In genomic region chr17:4583206-4583605, GRCh38 we compare ENCODE assay signal across 24 cellular contexts. TPM values are rescaled to one million over a fixed set of nuclear protein-coding genes. Genes with fewer than 3 reads are reported as not detected.
DNase-seq lines count a peak whose midpoint lies in the region; ATAC-seq and TF ChIP-seq lines count a peak whose summit lies in the region.
"Had no signal": no experiment of that assay in that cellular context is flagged by ENCODE, and none has a peak within 500 bp of the region (broad histone marks: within the 10 kb centered on the region; RNA-seq: fewer than 3 reads in every experiment).

No MANE protein-coding gene starts in this region.

- peak overlapping the region in 3 of 4 donors; percentile 28 to 87 (median 36) for H3K4me3 Mint-ChIP-seq in CD4-positive, CD25-positive, alpha-beta regulatory T cell

- no peak overlapping the region for H3K4me3 ChIP-seq in CD4-positive, CD25-positive, alpha-beta regulatory T cell (ENCODE audit: low read depth, low read length)
- H3K4me3 ChIP-seq in HCT116 (replicated peaks in 1 of 2; ENCODE audit: low read depth in 1 of 2, low read length in 2 of 2) (no peak overlapping the region), hepatocyte (no peak overlapping the region), trophoblast cell (ENCODE audit: low read depth, low read length) (no peak overlapping the region), tibial nerve (no peak overlapping the region)

- TF ChIP-seq RAD21 in HCT116 (IDR thresholded peaks at IDR 0.05; ENCODE audit: low read depth), result no peak

- H4K8ac ChIP-seq in trophoblast cell (ENCODE audit: low read depth, low read length), result no peak overlapping the region

- no peak overlapping the region for H3K4ac ChIP-seq in trophoblast cell (ENCODE audit: low read depth, low read length)

- H3K4me2 ChIP-seq in HCT116 (ENCODE audit: low read length) (peak overlapping the region; percentile 98), hepatocyte (peak overlapping the region; percentile 84), trophoblast cell (ENCODE audit: low read length) (no peak overlapping the region)

- no peaks in the 10 kb centered on the region for H3K9me3 ChIP-seq in CD4-positive, CD25-positive, alpha-beta regulatory T cell (ENCODE audit: control insufficient read depth in 2 of 2, low read length in 2 of 2)
- H3K9me3 ChIP-seq in HCT116 (ENCODE audit: control insufficient read depth in 1 of 2, insufficient read depth in 1 of 2, low read depth in 1 of 2, low read length in 2 of 2) (no peaks in the 10 kb centered on the region), hepatocyte (ENCODE audit: low read depth) (no peaks in the 10 kb centered on the region), trophoblast cell (ENCODE audit: insufficient read depth, low read depth, low read length) (peaks cover 1% of the 10 kb centered on the region), tibial nerve (no peaks in the 10 kb centered on the region)
- H3K9me3 ChIP-seq: esophagus muscularis mucosa, suprapubic skin had no signal

- H3K27ac ChIP-seq in CD4-positive, CD25-positive, alpha-beta regulatory T cell (ENCODE audit: insufficient read depth, low read length, poor library complexity, severe bottlenecking), result no peak overlapping the region
- no peak overlapping the region for H3K27ac ChIP-seq in HCT116 (ENCODE audit: low read depth, low read length)
- H3K27ac ChIP-seq in hepatocyte, result peak overlapping the region; percentile 89
- no peak overlapping the region for H3K27ac ChIP-seq in trophoblast cell (ENCODE audit: low read depth, low read length)
- no peak overlapping the region for H3K27ac ChIP-seq in tibial nerve
- H3K27ac ChIP-seq: suprapubic skin had no signal

- TF ChIP-seq EP300 in tibial nerve (IDR thresholded peaks at IDR 0.05), result no peak

- no peak overlapping the region for H2AK5ac ChIP-seq in trophoblast cell (ENCODE audit: low read length)

- H4K12ac ChIP-seq in trophoblast cell (ENCODE audit: low read depth, low read length), result no peak overlapping the region

- no peak for TF ChIP-seq CTCF in HCT116 (IDR thresholded peaks at IDR 0.05 in 2 of 3, conservative IDR thresholded peaks at IDR 0.05 in 1 of 3; ENCODE audit: borderline replicate concordance in 1 of 3, insufficient read depth in 1 of 3, low read depth in 2 of 3, low read length in 2 of 3)
- no peak for TF ChIP-seq CTCF in hepatocyte (IDR thresholded peaks at IDR 0.05; ENCODE audit: poor library complexity)
- TF ChIP-seq CTCF in GM10248 (IDR thresholded peaks at IDR 0.05; ENCODE audit: control extremely low read depth, extremely low read depth, low read depth, missing control alignments), result no peak
- no peak for TF ChIP-seq CTCF in tibial nerve (IDR thresholded peaks at IDR 0.05)

- intact Hi-C loops in HCT116 (cut with micrococcal nuclease), result no loop called here

- RAD21 ChIA-PET in HCT116 (lab: Charles Lee; ENCODE audit: low non-redundant PET in 1 of 2, low total read pairs in 2 of 2, uncharacterized antibody in 2 of 2, unreplicated experiment in 2 of 2), result no interaction called here

- BruUV-seq in HCT116 (replicated peaks; lab: Mats Ljungman, UMichigan), result no TSS peak

- H2AFZ ChIP-seq in HCT116 (ENCODE audit: low read depth, low read length, poor library complexity, severe bottlenecking) (no peak overlapping the region), hepatocyte (no peak overlapping the region), trophoblast cell (ENCODE audit: insufficient read depth, low read length, poor library complexity) (no peak overlapping the region)

- no peaks in the 10 kb centered on the region for H3K79me2 ChIP-seq in HCT116 (ENCODE audit: insufficient read depth, low read length)
- H3K79me2 ChIP-seq in hepatocyte, result peaks cover 49% of the 10 kb centered on the region
- H3K79me2 ChIP-seq in trophoblast cell (ENCODE audit: control insufficient read depth, insufficient read depth, low read length, poor library complexity), result peaks cover 31% of the 10 kb centered on the region

- POLR2A ChIA-PET in HCT116 (lab: Charles Lee), result no interaction called here
- POLR2A ChIA-PET in GM10248 (lab: Yijun Ruan, JAX), result no interaction called here

- H2BK5ac ChIP-seq in trophoblast cell (ENCODE audit: low read depth, low read length, poor library complexity), result no peak overlapping the region

- peaks cover 32% of the 10 kb centered on the region for H3K27me3 Mint-ChIP-seq in CD4-positive, CD25-positive, alpha-beta regulatory T cell

- 91% methylated on average over 3 of the region's 3 CpGs for WGBS in hepatocyte (ENCODE audit: low lambda C conversion rate, missing lambda C conversion rate)
- no CpG with 5 or more reads among the region's 3 CpGs for WGBS in trophoblast cell (ENCODE audit: extremely low coverage, insufficient coverage, insufficient read length)
- WGBS in tibial nerve, 2 donors, result 69 to 77% methylated on average over 3 of the region's 3 CpGs

- no peak for DNase-seq in CD4-positive, CD25-positive, alpha-beta regulatory T cell
- DNase-seq in HCT116 (ENCODE audit: low read depth, low spot score) (no peak), hepatocyte (ENCODE audit: low spot score) (no peak), trophoblast cell (no peak), NCI-H1105 (lab: John Stamatoyannopoulos, UW) (no peak), cortex of kidney (lab: John Stamatoyannopoulos, UW) (no peak), GM10248 (ENCODE audit: extremely low spot score) (no peak), tibial nerve (ENCODE audit: low spot score in 2 of 2) (no peak)
- DNase-seq: activated CD4-positive, CD25-positive, alpha-beta regulatory T cell treated with anti-CD3 and anti-CD28 coated beads, Interleukin-2, amount 50 U/mL, for 72 hours; activated T-cell treated with anti-CD3 and anti-CD28 coated beads, Interleukin-2, amount 50 U/mL, for 4 hours; cerebellar nuclear complex; DMS79 treated with DMSO at 0.1 percent for 48 hours; effector CD8-positive, alpha-beta T cell; Karpas-422; NCI-H187; NCI-H226 had no signal

- H3K27ac Mint-ChIP-seq in CD4-positive, CD25-positive, alpha-beta regulatory T cell, result no peak overlapping the region

- H3K36me3 ChIP-seq in CD4-positive, CD25-positive, alpha-beta regulatory T cell (ENCODE audit: control insufficient read depth, insufficient read depth, low read length), result no peaks in the 10 kb centered on the region
- H3K36me3 ChIP-seq in HCT116 (ENCODE audit: control insufficient read depth in 1 of 2, insufficient read depth in 2 of 2, low read length in 2 of 2), result no peaks in the 10 kb centered on the region
- H3K36me3 ChIP-seq in hepatocyte (replicated peaks; ENCODE audit: insufficient read depth, low read depth), result no peaks in the 10 kb centered on the region
- H3K36me3 ChIP-seq in trophoblast cell (ENCODE audit: control insufficient read depth in 1 of 2, insufficient read depth in 2 of 2, low read length in 2 of 2), result no peaks in the 10 kb centered on the region
- no peaks in the 10 kb centered on the region for H3K36me3 ChIP-seq in tibial nerve
- H3K36me3 ChIP-seq: esophagus muscularis mucosa, suprapubic skin had no signal

- no peaks in the 10 kb centered on the region for H3K36me3 Mint-ChIP-seq in CD4-positive, CD25-positive, alpha-beta regulatory T cell

- H3K4me1 Mint-ChIP-seq in CD4-positive, CD25-positive, alpha-beta regulatory T cell, result peaks cover 0 to 5% (median 2%) of the 10 kb centered on the region in 4 donors

- no peak overlapping the region for H3K9ac ChIP-seq in HCT116 (ENCODE audit: low read length)
- H3K9ac ChIP-seq in trophoblast cell (ENCODE audit: low read length), result no peak overlapping the region

- no peak overlapping the region for H3K14ac ChIP-seq in trophoblast cell (ENCODE audit: low read length)

- peaks cover 31% of the 10 kb centered on the region for H3K79me1 ChIP-seq in trophoblast cell (ENCODE audit: low read length)

- H2BK120ac ChIP-seq in trophoblast cell (ENCODE audit: insufficient read depth, low read length, poor library complexity), result no peak overlapping the region

- CTCF ChIA-PET in HCT116 (lab: Charles Lee), result interaction anchor here (2.0 kb wide), 1 partner anchor 16 kb away, joined by 19 read pairs; no protein-coding TSS in a partner anchor
- CTCF ChIA-PET in GM10248 (lab: Yijun Ruan, JAX), result interaction anchor here (1.3 to 1.9 kb wide), 2 partner anchors 16 to 18 kb away, joined by 6 to 7 read pairs; no protein-coding TSS in a partner anchor

- H3K23ac ChIP-seq in trophoblast cell (ENCODE audit: low read length), result no peak overlapping the region

- H2BK12ac ChIP-seq in trophoblast cell (ENCODE audit: low read length), result no peak overlapping the region

- TF ChIP-seq POLR2A in HCT116 (IDR thresholded peaks at IDR 0.05; ENCODE audit: borderline replicate concordance, extremely low read depth, insufficient read depth, insufficient read length) (no peak), tibial nerve (IDR thresholded peaks at IDR 0.05) (no peak)

- no peaks in the 10 kb centered on the region for H3K9me3 Mint-ChIP-seq in CD4-positive, CD25-positive, alpha-beta regulatory T cell
- H3K9me3 Mint-ChIP-seq: activated T-cell treated with anti-CD3 and anti-CD28 coated beads, Interleukin-2, amount 50 U/mL, for 4 hours had no signal

- peaks cover 6% of the 10 kb centered on the region for H3K4me1 ChIP-seq in CD4-positive, CD25-positive, alpha-beta regulatory T cell (ENCODE audit: control insufficient read depth, insufficient read depth, low read length, poor library complexity, severe bottlenecking)
- H3K4me1 ChIP-seq in HCT116 (ENCODE audit: control insufficient read depth in 1 of 2, insufficient read depth in 2 of 2, low read length in 2 of 2), result peaks cover 5 to 23% of the 10 kb centered on the region in 2 experiments; a peak in 3 of 4 replicates
- H3K4me1 ChIP-seq in hepatocyte (ENCODE audit: insufficient read depth), result peaks cover 40% of the 10 kb centered on the region
- peaks cover 32 to 51% of the 10 kb centered on the region in 2 experiments for H3K4me1 ChIP-seq in trophoblast cell (ENCODE audit: control insufficient read depth in 1 of 2, insufficient read depth in 2 of 2, low read length in 2 of 2)
- peaks cover 0 to 15% (median 6%) of the 10 kb centered on the region in 4 donors for H3K4me1 ChIP-seq in tibial nerve

- H4K91ac ChIP-seq in trophoblast cell (ENCODE audit: low read depth, low read length), result peak overlapping the region; percentile 2

- peaks cover 2% of the 10 kb centered on the region for H3K27me3 ChIP-seq in CD4-positive, CD25-positive, alpha-beta regulatory T cell (ENCODE audit: control insufficient read depth, insufficient read depth, low read length)
- peaks cover 5% of the 10 kb centered on the region; the same call in 1 of the 2 replicates for H3K27me3 ChIP-seq in HCT116 (ENCODE audit: insufficient read depth, low read length)
- H3K27me3 ChIP-seq in hepatocyte, result no peaks in the 10 kb centered on the region
- no peaks in the 10 kb centered on the region for H3K27me3 ChIP-seq in trophoblast cell (ENCODE audit: insufficient read depth, low read length)
- H3K27me3 ChIP-seq in tibial nerve, result peaks cover 0 to 53% of the 10 kb centered on the region in 2 donors

- H3K18ac ChIP-seq in trophoblast cell (ENCODE audit: low read length), result no peak overlapping the region

- no peak for ATAC-seq in CD4-positive, CD25-positive, alpha-beta regulatory T cell (ENCODE audit: low read depth in 2 of 2)
- ATAC-seq in HCT116, result no peak

- H4K20me1 ChIP-seq in HCT116 (ENCODE audit: insufficient read depth) (no peaks in the 10 kb centered on the region), hepatocyte (ENCODE audit: insufficient read depth, poor library complexity, severe bottlenecking) (peaks cover 3% of the 10 kb centered on the region)

- H3K9me2 ChIP-seq in HCT116 (ENCODE audit: insufficient read depth) (no peaks in the 10 kb centered on the region), hepatocyte (replicated peaks; ENCODE audit: insufficient read depth) (no peaks in the 10 kb centered on the region)

RNA-seq across cellular contexts. Expression of gene SMTNL2, which starts 1.1 kb away (rescaled TPM):
- total RNA-seq in CD4-positive, CD25-positive, alpha-beta regulatory T cell, result not detected
- not detected for polyA plus RNA-seq in CD4-positive, CD25-positive, alpha-beta regulatory T cell
- 2.3 TPM for total RNA-seq in HCT116 (2021; ENCODE audit: unreplicated experiment)
- 1.2 and 1.7 TPM in 2 replicates for polyA plus RNA-seq in HCT116 (2012)
- 41.5 and 56.8 TPM in 2 replicates for total RNA-seq in hepatocyte
- 106 TPM in 2 replicates for polyA plus RNA-seq in hepatocyte
- polyA plus RNA-seq in trophoblast cell (2013), result 71.8 and 77.6 TPM in 2 replicates
- 1 to 10 TPM; 1.5 to 8.2 (median 4.4) TPM for total RNA-seq in tibial nerve
- total RNA-seq: activated T-cell treated with anti-CD3 and anti-CD28 coated beads, Interleukin-2, amount 50 U/mL, for 4 hours; lung microvascular endothelial cell; OCI-LY7 had no signal
- polyA plus RNA-seq: aorta had no signal

RNA-seq across cellular contexts. Expression of gene GGT6, which starts 22.8 kb away (rescaled TPM):
- not detected for total RNA-seq in CD4-positive, CD25-positive, alpha-beta regulatory T cell
- polyA plus RNA-seq in CD4-positive, CD25-positive, alpha-beta regulatory T cell, result not detected
- total RNA-seq in HCT116 (2021; ENCODE audit: unreplicated experiment), result 0.10 TPM
- polyA plus RNA-seq in HCT116 (2012), result 0.03 TPM in 1 of 2 replicates, not detected in the other
- total RNA-seq in hepatocyte, result 0.32 TPM in 1 of 2 replicates, not detected in the other
- not detected in 2 replicates for polyA plus RNA-seq in hepatocyte
- not detected in 2 replicates for polyA plus RNA-seq in trophoblast cell (2013)
- not detected for total RNA-seq in tibial nerve
- total RNA-seq: activated T-cell treated with anti-CD3 and anti-CD28 coated beads, Interleukin-2, amount 50 U/mL, for 4 hours; aorta; esophagus muscularis mucosa; frontal cortex; lung microvascular endothelial cell; OCI-LY7; osteocyte; sciatic nerve had no signal

RNA-seq across cellular contexts. Expression of gene MYBBP1A, which starts 28.0 kb away (rescaled TPM):
- 59.3 TPM for total RNA-seq in CD4-positive, CD25-positive, alpha-beta regulatory T cell
- polyA plus RNA-seq in CD4-positive, CD25-positive, alpha-beta regulatory T cell, result 10 to 100 TPM in 2 of 4 donors, 1 to 10 TPM in 2; 7.7 to 13.6 (median 10.7) TPM
- 130 TPM for total RNA-seq in HCT116 (2021; ENCODE audit: unreplicated experiment)
- polyA plus RNA-seq in HCT116 (2012), result 64.6 and 68.0 TPM in 2 replicates
- total RNA-seq in hepatocyte, result 17.9 and 23.7 TPM in 2 replicates
- polyA plus RNA-seq in hepatocyte, result 44.1 and 46.5 TPM in 2 replicates
- 12.1 and 12.4 TPM in 2 replicates for polyA plus RNA-seq in trophoblast cell (2013)
- 100 to 1,000 TPM in 1 of 4 donors, 10 to 100 TPM in 3; 53.8 to 119 (median 54.4) TPM for total RNA-seq in tibial nerve

RNA-seq across cellular contexts. Expression of gene ALOX15, which starts 58.3 kb away (rescaled TPM):
- not detected for total RNA-seq in CD4-positive, CD25-positive, alpha-beta regulatory T cell
- not detected for polyA plus RNA-seq in CD4-positive, CD25-positive, alpha-beta regulatory T cell
- total RNA-seq in HCT116 (2021; ENCODE audit: unreplicated experiment), result 0.57 TPM
- 0.06 and 0.21 TPM in 2 replicates for polyA plus RNA-seq in HCT116 (2012)
- total RNA-seq in hepatocyte, result 1.9 and 2.1 TPM in 2 replicates
- polyA plus RNA-seq in hepatocyte, result 5.5 and 7.5 TPM in 2 replicates
- 1.6 and 1.9 TPM in 2 replicates for polyA plus RNA-seq in trophoblast cell (2013)
- not detected for total RNA-seq in tibial nerve
- total RNA-seq: activated T-cell treated with anti-CD3 and anti-CD28 coated beads, Interleukin-2, amount 50 U/mL, for 4 hours; aorta; esophagus muscularis mucosa; frontal cortex; lung microvascular endothelial cell; osteocyte had no signal
- polyA plus RNA-seq: aorta had no signal
